Comparison of ENCODE assay signal across 23 cellular contexts in genomic region chr6:118632359-118632758, GRCh38.
DNase-seq lines count a peak whose midpoint lies in the region; ATAC-seq and TF ChIP-seq lines count a peak whose summit lies in the region.
"Had no signal": no experiment of that assay in that cellular context is flagged by ENCODE, and none has a peak within 500 bp of the region (broad histone marks: within the 10 kb centered on the region; RNA-seq: fewer than 3 reads in every experiment).

No MANE protein-coding gene starts in this region.

- no peaks in the 10 kb centered on the region for H3K27me3 ChIP-seq in brain microvascular endothelial cell (replicated peaks)
- H3K27me3 ChIP-seq: MG63, SJSA1 had no signal

- H3K27ac ChIP-seq in brain microvascular endothelial cell = no peak overlapping the region
- H3K27ac ChIP-seq: 22Rv1, coronary artery, parathyroid adenoma, SJSA1 had no signal

- no peak overlapping the region for H3K4me3 ChIP-seq in brain microvascular endothelial cell (ENCODE audit: low read depth, low read length)
- H3K4me3 ChIP-seq: coronary artery, GM12878, MG63, SJSA1 had no signal

- DNase-seq in NOMO-1 treated with DMSO at 0.1 percent for 48 hours (lab: John Stamatoyannopoulos, UW; ENCODE audit: unreplicated experiment) (peak; percentile 21), NOMO-1 treated with dmso at 0.1 percent for 144 hours (lab: John Stamatoyannopoulos, UW; ENCODE audit: unreplicated experiment) (no peak), brain microvascular endothelial cell (peak; percentile 18), NCI-H1417 (lab: John Stamatoyannopoulos, UW) (no peak)
- peak; percentile 26 for DNase-seq in stimulated activated CD4-positive, alpha-beta T cell treated with anti-CD3 and anti-CD28 coated beads, Interleukin-15, amount 100 ng/mL, for 24 hours
- DNase-seq in stimulated activated CD4-positive, alpha-beta T cell treated with anti-CD3 and anti-CD28 coated beads, Interleukin-4, amount 100 ng/mL, for 4 hours = no peak
- DNase-seq: activated B cell treated with CpG ODN at 0.5 μM for 24 hours; activated naive CD8-positive, alpha-beta T cell treated with anti-CD3 and anti-CD28 coated beads, Interleukin-2, amount 10 ng/mL, durations not matched to agents 7 days and 5 days; CD8-positive, alpha-beta memory T cell; DMS53; IMR-90; MG63; NCI-H1694; NCI-H2171 treated with DMSO at 0.1 percent for 48 hours; NCI-H69 had no signal

- H3K36me3 ChIP-seq in brain microvascular endothelial cell (replicated peaks) = no peaks in the 10 kb centered on the region

- in situ Hi-C loops in brain microvascular endothelial cell (cut with HindIII; ENCODE audit: low pct_ligation_motif_present, low sequenced_read_pairs) = no loop called here

- no peak for TF ChIP-seq CTCF in brain microvascular endothelial cell (IDR thresholded peaks at IDR 0.05; ENCODE audit: low read depth, low read length, missing control alignments)

- ATAC-seq in HG02884 (IDR thresholded peaks at IDR 0.05; ENCODE audit: unreplicated experiment) (no peak), GM18517 (IDR thresholded peaks at IDR 0.05; ENCODE audit: unreplicated experiment) (no peak)
- ATAC-seq: GM12878, left lobe of liver had no signal

Comparison
In these comparisons a context has a peak if more than half of its experiments do, and no peak if none do; other contexts are left out.
1. DNase-seq: peak in NOMO-1 treated with DMSO at 0.1 percent for 48 hours (single experiment), stimulated activated CD4-positive, alpha-beta T cell treated with anti-CD3 and anti-CD28 coated beads, Interleukin-15, amount 100 ng/mL, for 24 hours (single experiment) and brain microvascular endothelial cell (single experiment); none in NOMO-1 treated with dmso at 0.1 percent for 144 hours (single experiment), stimulated activated CD4-positive, alpha-beta T cell treated with anti-CD3 and anti-CD28 coated beads, Interleukin-4, amount 100 ng/mL, for 4 hours (0 of 2) and NCI-H1417 (0 of 3).